8 cellular contexts compared by ENCODE assay signal in genomic region chr1:28517649-28517999, GRCh38. TPM values are rescaled to one million over a fixed set of nuclear protein-coding genes. Genes with fewer than 3 reads are reported as not detected.
DNase-seq lines count a peak whose midpoint lies in the region; ATAC-seq, FAIRE-seq and TF ChIP-seq lines count a peak whose summit lies in the region.

No MANE protein-coding gene starts in this region.

- peak overlapping the region; percentile 93 for H3K4me3 Mint-ChIP-seq in natural killer cell

- H3K4me1 ChIP-seq in A549: peaks cover 46% of the 10 kb centered on the region

- H3K4me2 ChIP-seq in A549: peak overlapping the region; percentile 91

- TF ChIP-seq EP300 in A549 (IDR thresholded peaks at IDR 0.05): no peak

- peak overlapping the region; percentile 95 to 97 for H3K27ac ChIP-seq in A549
- H3K27ac ChIP-seq in cingulate gyrus (ENCODE audit: low read depth, low read length): peak overlapping the region; percentile 19

- DNase-seq in A549 (ENCODE audit: low read depth in 1 of 2, low spot score in 1 of 2) (no peak), NCI-H446 treated with DMSO at 0.1 percent for 48 hours (lab: John Stamatoyannopoulos, UW) (peak; percentile 65), natural killer cell (no peak), CD1c-positive myeloid dendritic cell (ENCODE audit: extremely low spot score) (no peak), HCEC 1CT (no peak)

- no peaks in the 10 kb centered on the region for H3K27me3 Mint-ChIP-seq in natural killer cell (ENCODE audit: low read depth in 2 of 2)

- CTCF ChIA-PET in A549 (lab: Yijun Ruan, JAX): interaction anchor here (0.7 to 5.8 kb wide), 8 partner anchors 13 to 100 kb away, joined by 3 to 48 read pairs (median 4); no protein-coding TSS in a partner anchor

- ATAC-seq in A549 (peak; percentile 13 to 39), GM18505 (IDR thresholded peaks at IDR 0.05; ENCODE audit: unreplicated experiment) (peak; percentile 3), natural killer cell (no peak), GM19463 (IDR thresholded peaks at IDR 0.05; ENCODE audit: unreplicated experiment) (no peak)

- TF ChIP-seq POLR2A in A549 (IDR thresholded peaks at IDR 0.05; ENCODE audit: low read length) (no peak), GM18505 (IDR thresholded peaks at IDR 0.05; ENCODE audit: borderline replicate concordance, extremely low read depth, insufficient read depth, insufficient read length) (no peak)

- intact Hi-C loops in natural killer cell (cut with micrococcal nuclease): no loop called here

- peaks cover 18 to 23% of the 10 kb centered on the region in 2 donors for H3K4me1 Mint-ChIP-seq in natural killer cell

- no peaks in the 10 kb centered on the region for H3K9me3 Mint-ChIP-seq in natural killer cell

- TF ChIP-seq RAD21 in A549 (conservative IDR thresholded peaks at IDR 0.05 in 1 of 2, IDR thresholded peaks at IDR 0.05 in 1 of 2): no peak

- peak overlapping the region; percentile 69 to 90 for H3K27ac Mint-ChIP-seq in natural killer cell

- POLR2A ChIA-PET in A549 (lab: Yijun Ruan, JAX): interaction anchor here (0.5 to 3.0 kb wide), 4 partner anchors 39 to 143 kb away, joined by 3 to 19 read pairs (median 4); no protein-coding TSS in a partner anchor

- TF ChIP-seq CTCF in A549 (IDR thresholded peaks at IDR 0.05) (no peak), natural killer cell (IDR thresholded peaks at IDR 0.05) (no peak)

- FAIRE-seq in A549 (lab: Jason Lieb, UNC): no peak

- H3K4me3 ChIP-seq in A549: peak overlapping the region; percentile 79; the same call in 2 of the 3 replicates

- H3K9me3 ChIP-seq in A549: no peaks in the 10 kb centered on the region

- H3K36me3 Mint-ChIP-seq in natural killer cell: no peaks in the 10 kb centered on the region

- WGBS in A549 (ENCODE audit: missing lambda C conversion rate): 31% methylated on average over 7 of the region's 7 CpGs

TF ChIP-seq in A549, 52 proteins besides CTCF, POLR2A, EP300 and RAD21:
- TF ChIP-seq MYC (IDR thresholded peaks at IDR 0.05; ENCODE audit: borderline replicate concordance, low read length) (no peak), POLR2AphosphoS2 (conservative IDR thresholded peaks at IDR 0.05; ENCODE audit: low read length) (0 out of 2 replicates have a peak, but pooled peaks have one; percentile 52)
TF ChIP-seq in A549: peak in this region for 1.

RNA-seq across cellular contexts. Expression of gene RCC1, which starts 11.8 kb away (rescaled TPM):
- polyA plus RNA-seq in A549 (2011; rRNA removed) (42.1 and 52.1 TPM in 2 replicates), A549 (2017; fragmentation: RNase III; extraction: RNeasy Plus Mini Kit Qiagen cat#74134 plus additional on column Dnase treatment) (69.6 to 75.5 TPM (median 70.3 TPM) in 3 replicates)
- polyA plus RNA-seq in A549 (2012; cell fraction: cytosol; rRNA removed): 81.3 and 85.4 TPM in 2 replicates
- 94.2 and 97.0 TPM in 2 replicates for polyA plus RNA-seq in A549 (2012; cell fraction: nucleus; rRNA removed)
- polyA minus RNA-seq in A549 (2011; rRNA and poly(A)+ RNA removed): 48.4 and 61.0 TPM in 2 replicates
- total RNA-seq in natural killer cell: 10 to 100 TPM; 15.9 to 23.7 (median 19.2) TPM

RNA-seq across cellular contexts. Expression of gene TRNAU1AP, which starts 35.3 kb away (rescaled TPM):
- polyA plus RNA-seq in A549 (2011; rRNA removed) (23.8 and 25.5 TPM in 2 replicates), A549 (2017; fragmentation: RNase III; extraction: RNeasy Plus Mini Kit Qiagen cat#74134 plus additional on column Dnase treatment) (14.5 to 14.9 TPM (median 14.5 TPM) in 3 replicates)
- polyA plus RNA-seq in A549 (2012; cell fraction: cytosol; rRNA removed): 15.7 and 17.0 TPM in 2 replicates
- 13.5 and 19.2 TPM in 2 replicates for polyA plus RNA-seq in A549 (2012; cell fraction: nucleus; rRNA removed)
- 7.1 and 10.8 TPM in 2 replicates for polyA minus RNA-seq in A549 (2011; rRNA and poly(A)+ RNA removed)
- 10 to 100 TPM; 28.3 to 38.7 (median 32.1) TPM for total RNA-seq in natural killer cell

Comparison
In these comparisons a context has a peak if more than half of its experiments do, and no peak if none do; other contexts are left out.
1. ATAC-seq: peak in A549 (2 of 2) and GM18505 (single experiment); none in natural killer cell (0 of 3) and GM19463 (single experiment).